In the genomic region with DNA sequence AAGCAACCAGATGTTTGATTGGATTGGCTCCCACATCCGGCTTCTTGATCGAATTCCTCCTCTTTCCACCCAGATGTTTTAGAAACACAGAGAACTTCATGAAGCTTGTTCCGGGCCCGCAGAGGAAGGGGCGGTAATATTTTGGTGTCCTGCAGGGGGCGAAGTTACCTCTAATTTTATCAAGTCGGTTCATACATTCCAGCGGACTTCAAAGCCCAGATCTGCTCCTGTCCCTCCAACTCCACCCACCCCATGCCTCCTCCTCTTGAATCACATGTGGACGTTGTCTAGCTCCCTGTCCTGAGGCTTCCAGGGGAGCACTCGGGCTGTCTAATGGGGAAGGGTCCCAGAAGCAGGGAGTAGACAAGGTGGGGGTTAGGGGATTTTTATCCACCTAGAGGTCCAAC, we compare ENCODE assay signal across 9 cellular contexts. TPM values are rescaled to one million over a fixed set of nuclear protein-coding genes. Genes with fewer than 3 reads are reported as not detected.
A peak's percentile ranks its signal among the peaks of the same experiment; 100 is the strongest.
DNase-seq lines count a peak whose midpoint lies in the region; ATAC-seq and TF ChIP-seq lines count a peak whose summit lies in the region.
"Had no signal": no experiment of that assay in that cellular context is flagged by ENCODE, and none has a peak within 500 bp of the region (broad histone marks: within the 10 kb centered on the region; RNA-seq: fewer than 3 reads in every experiment).

No MANE protein-coding gene starts in this region.

- no peak overlapping the region for H3K23ac ChIP-seq in trophoblast cell (ENCODE audit: low read length)

- H4K8ac ChIP-seq in trophoblast cell (ENCODE audit: low read depth, low read length): no peak overlapping the region

- H3K4me3 ChIP-seq in GM12864 (ENCODE audit: low read depth, low read length) (no peak overlapping the region), KMS-11 (IDR thresholded peaks at IDR 0.05; ENCODE audit: insufficient read depth, low read depth, low read length) (no peak overlapping the region), RWPE2 (ENCODE audit: severe bottlenecking) (no peak overlapping the region), trophoblast cell (ENCODE audit: low read depth, low read length) (no peak overlapping the region)

- TF ChIP-seq CTCF in GM12864 (IDR thresholded peaks at IDR 0.05; ENCODE audit: low read depth, low read length, missing control alignments) (peak; percentile 65), KMS-11 (conservative IDR thresholded peaks at IDR 0.05; ENCODE audit: low read depth, low read length) (peak; percentile 83), RWPE2 (IDR thresholded peaks at IDR 0.05; ENCODE audit: poor library complexity, severe bottlenecking) (peak; percentile 51)

- H3K4me2 ChIP-seq in KMS-11 (peak overlapping the region; percentile 60), trophoblast cell (ENCODE audit: low read length) (no peak overlapping the region)

- H3K9ac ChIP-seq in KMS-11 (no peak overlapping the region), trophoblast cell (ENCODE audit: low read length) (no peak overlapping the region)

- no peak overlapping the region for H3K18ac ChIP-seq in trophoblast cell (ENCODE audit: low read length)

- no peaks in the 10 kb centered on the region for H4K20me1 ChIP-seq in KMS-11 (ENCODE audit: insufficient read depth)

- H4K12ac ChIP-seq in trophoblast cell (ENCODE audit: low read depth, low read length): no peak overlapping the region

- H2AFZ ChIP-seq in KMS-11 (ENCODE audit: low read depth) (no peak overlapping the region; the same call in 1 of the 2 replicates), trophoblast cell (ENCODE audit: insufficient read depth, low read length, poor library complexity) (no peak overlapping the region)

- H3K79me1 ChIP-seq in trophoblast cell (ENCODE audit: low read length): no peaks in the 10 kb centered on the region

- H3K36me3 ChIP-seq in KMS-11 (ENCODE audit: insufficient read depth): no peaks in the 10 kb centered on the region
- H3K36me3 ChIP-seq in RWPE2 (ENCODE audit: low read depth): no peaks in the 10 kb centered on the region
- no peaks in the 10 kb centered on the region for H3K36me3 ChIP-seq in trophoblast cell (ENCODE audit: control insufficient read depth in 1 of 2, insufficient read depth in 2 of 2, low read length in 2 of 2)

- no peak overlapping the region for H4K91ac ChIP-seq in trophoblast cell (ENCODE audit: low read depth, low read length)

- no peak overlapping the region for H2BK12ac ChIP-seq in trophoblast cell (ENCODE audit: low read length)

- no CpG with 5 or more reads among the region's 10 CpGs for WGBS in trophoblast cell (ENCODE audit: extremely low coverage, insufficient coverage, insufficient read length)

- ATAC-seq in RWPE2 (ENCODE audit: low read depth) (no peak), GM19023 (IDR thresholded peaks at IDR 0.05; ENCODE audit: unreplicated experiment) (no peak), HG02973 (IDR thresholded peaks at IDR 0.05; ENCODE audit: unreplicated experiment) (no peak)

- DNase-seq in GM12864 (ENCODE audit: low read depth) (peak; percentile 44), RWPE2 (ENCODE audit: low spot score) (no peak), globus pallidus (ENCODE audit: low spot score) (peak; percentile 63), trophoblast cell (peak; percentile 80 to 93)
- peak; percentile 83 for DNase-seq in activated effector memory CD4-positive, alpha-beta T cell treated with anti-CD3 and anti-CD28 coated beads, Interleukin-2, amount 50 U/mL, for 16 hours

- no peaks in the 10 kb centered on the region; the same call in 1 of the 2 replicates for H3K79me2 ChIP-seq in KMS-11 (ENCODE audit: insufficient read depth, low read depth)
- H3K79me2 ChIP-seq in trophoblast cell (ENCODE audit: control insufficient read depth, insufficient read depth, low read length, poor library complexity): no peaks in the 10 kb centered on the region

- H2BK120ac ChIP-seq in trophoblast cell (ENCODE audit: insufficient read depth, low read length, poor library complexity): no peak overlapping the region

- no peak overlapping the region for H3K14ac ChIP-seq in trophoblast cell (ENCODE audit: low read length)

- H3K27ac ChIP-seq in KMS-11 (no peak overlapping the region), RWPE2 (ENCODE audit: poor library complexity, severe bottlenecking) (no peak overlapping the region), trophoblast cell (ENCODE audit: low read depth, low read length) (no peak overlapping the region)
- H3K27ac ChIP-seq: epithelial cell of prostate had no signal

- no peak overlapping the region for H2AK5ac ChIP-seq in trophoblast cell (ENCODE audit: low read length)

- H2BK5ac ChIP-seq in trophoblast cell (ENCODE audit: low read depth, low read length, poor library complexity): no peak overlapping the region

- H3K4me1 ChIP-seq in KMS-11 (ENCODE audit: low read depth, poor library complexity, severe bottlenecking) (peaks cover 40% of the 10 kb centered on the region), RWPE2 (ENCODE audit: insufficient read depth, poor library complexity, severe bottlenecking) (peaks cover 7% of the 10 kb centered on the region), trophoblast cell (ENCODE audit: control insufficient read depth in 1 of 2, insufficient read depth in 2 of 2, low read length in 2 of 2) (peaks cover 13 to 17% of the 10 kb centered on the region in 2 experiments)

- no peak overlapping the region for H3K4ac ChIP-seq in trophoblast cell (ENCODE audit: low read depth, low read length)

- H3K9me3 ChIP-seq in RWPE2 (ENCODE audit: severe bottlenecking) (no peaks in the 10 kb centered on the region), trophoblast cell (ENCODE audit: insufficient read depth, low read depth, low read length) (no peaks in the 10 kb centered on the region)

- H3K27me3 ChIP-seq in KMS-11 (ENCODE audit: insufficient read depth, low read depth): peaks cover 11% of the 10 kb centered on the region; the same call in 1 of the 2 replicates
- H3K27me3 ChIP-seq in RWPE2 (ENCODE audit: insufficient read depth, poor library complexity, severe bottlenecking): peaks cover 43% of the 10 kb centered on the region
- peaks cover 32% of the 10 kb centered on the region for H3K27me3 ChIP-seq in trophoblast cell (ENCODE audit: insufficient read depth, low read length)

RNA-seq across cellular contexts. Expression of a gene that starts 2.9 kb away (rescaled TPM):
- polyA plus RNA-seq in trophoblast cell (2013): 2.4 and 2.7 TPM in 2 replicates
